ENCODE assay signal across 19 cellular contexts in the genomic region with DNA sequence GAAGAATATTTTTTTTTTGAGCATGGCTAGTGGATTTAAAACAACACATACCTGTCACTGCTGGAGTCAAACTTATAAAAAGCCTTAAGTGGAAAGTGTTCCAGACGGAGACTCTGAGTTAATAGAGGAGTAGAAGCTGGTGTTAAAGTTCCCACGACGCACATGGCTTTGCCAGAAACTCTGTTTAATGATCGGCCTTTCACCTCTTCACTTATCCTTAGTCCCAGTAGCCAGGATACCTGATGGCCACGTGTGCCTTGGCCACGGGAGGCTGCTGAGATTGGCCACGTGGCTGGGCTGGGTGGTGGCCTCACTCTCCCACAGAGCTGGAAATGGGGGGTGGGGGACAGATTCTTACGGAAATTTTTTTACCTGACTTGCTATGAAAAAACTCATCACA.
"Had no signal": no experiment of that assay in that cellular context is flagged by ENCODE, and none has a peak within 500 bp of the region (broad histone marks: within the 10 kb centered on the region; RNA-seq: fewer than 3 reads in every experiment).

No MANE protein-coding gene starts in this region.

- H3K4me3 ChIP-seq: heart left ventricle, lung, stomach, thoracic aorta had no signal

- H3K27ac ChIP-seq: heart left ventricle, stomach, thoracic aorta had no signal

- H3K9me3 Mint-ChIP-seq: dendritic cell treated with granulocyte-macrophage colony-stimulating factor and Interleukin-4, amounts not matched to agents 40 ng/mL and 50 ng/mL, for 4 days; endodermal cell had no signal

- H3K27me3 Mint-ChIP-seq: dendritic cell treated with granulocyte-macrophage colony-stimulating factor and Interleukin-4, amounts not matched to agents 40 ng/mL and 50 ng/mL, for 4 days; naive thymus-derived CD4-positive, alpha-beta T cell had no signal

- H3K4me3 Mint-ChIP-seq: dendritic cell treated with granulocyte-macrophage colony-stimulating factor and Interleukin-4, amounts not matched to agents 40 ng/mL and 50 ng/mL, for 4 days; endodermal cell; naive thymus-derived CD4-positive, alpha-beta T cell had no signal

- ATAC-seq: heart left ventricle; left colon; left ventricle myocardium superior; naive thymus-derived CD4-positive, alpha-beta T cell; right cardiac atrium had no signal

- H3K27me3 ChIP-seq: heart left ventricle, neutrophil, stomach had no signal

- H3K27ac Mint-ChIP-seq: dendritic cell treated with granulocyte-macrophage colony-stimulating factor and Interleukin-4, amounts not matched to agents 40 ng/mL and 50 ng/mL, for 4 days; endodermal cell had no signal

- DNase-seq: endodermal cell; foreskin melanocyte; heart left ventricle; hippocampal formation; left colon; left ventricle myocardium superior; mesenchymal stem cell; naive thymus-derived CD4-positive, alpha-beta T cell; right cardiac atrium; small intestine; stimulated activated CD4-positive, alpha-beta T cell treated with anti-CD3 and anti-CD28 coated beads, Interleukin-12 subunit alpha, Interleukin-12 subunit beta, amount 100 ng/mL, for 4 hours; stimulated activated naive CD4-positive, alpha-beta T cell; stomach; substantia nigra; trophoblast cell had no signal

- H3K9me3 ChIP-seq: heart left ventricle, neutrophil, stomach, thoracic aorta had no signal
